In the genomic region with DNA sequence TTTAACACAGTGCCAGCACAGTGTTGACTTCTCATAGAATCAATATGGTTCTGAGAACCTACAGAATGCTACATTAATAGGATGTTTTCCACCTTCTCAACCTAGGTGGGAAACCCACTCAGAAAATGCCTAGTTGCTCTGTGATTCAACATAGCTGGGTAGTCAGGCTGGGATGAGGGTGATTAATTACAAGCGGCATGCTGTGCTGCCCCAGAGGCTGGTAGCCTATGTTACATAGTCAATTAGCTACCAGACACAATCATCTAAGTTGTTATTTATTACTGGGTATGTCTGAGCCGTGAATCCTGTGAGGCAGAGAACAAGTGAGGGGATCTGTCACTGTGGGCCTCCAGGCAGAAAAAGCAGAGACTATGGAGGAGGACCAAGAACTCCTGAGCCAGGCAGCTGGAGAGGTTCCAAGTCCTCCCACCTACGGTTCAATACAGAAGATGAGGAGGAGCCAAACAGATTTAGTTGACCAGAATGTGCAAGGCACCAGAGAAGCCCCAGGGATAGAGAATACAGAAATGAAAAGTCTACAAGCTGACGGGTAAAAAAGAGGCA, we compare ENCODE assay signal across 22 cellular contexts.
"Had no signal": no experiment of that assay in that cellular context is flagged by ENCODE, and none has a peak within 500 bp of the region (broad histone marks: within the 10 kb centered on the region; RNA-seq: fewer than 3 reads in every experiment).

No MANE protein-coding gene starts in this region.

- H3K36me3 ChIP-seq: heart right ventricle, thyroid gland had no signal

- ATAC-seq: heart right ventricle; left lobe of liver; naive thymus-derived CD4-positive, alpha-beta T cell; WTC11 had no signal

- H3K27ac ChIP-seq: epithelial cell of prostate, heart right ventricle, thyroid gland had no signal

- DNase-seq: activated CD4-positive, alpha-beta T cell treated with anti-CD3 and anti-CD28 coated beads, Interleukin-2, amount 50 U/mL, for 4 hours; activated CD8-positive, alpha-beta memory T cell treated with anti-CD3 and anti-CD28 coated beads for 24 hours; activated CD8-positive, alpha-beta memory T cell treated with anti-CD3 and anti-CD28 coated beads, Interleukin-2, amount 50 U/mL, for 4 hours; activated naive CD4-positive, alpha-beta T cell treated with Interleukin-2 at 50 U/mL for 16 hours; activated naive CD8-positive, alpha-beta T cell treated with anti-CD3 and anti-CD28 coated beads for 36 hours; activated T-cell treated with anti-CD3 and anti-CD28 coated beads, Interleukin-2, amount 50 U/mL, for 24 hours; cerebellar nuclear complex; cortex of kidney; endodermal cell; heart right ventricle; islet precursor cell; naive thymus-derived CD4-positive, alpha-beta T cell; occipital lobe; retina; stimulated activated CD4-positive, alpha-beta T cell treated with anti-CD3 and anti-CD28 coated beads, Interleukin-4, amount 100 ng/mL, for 1 hour; stimulated activated naive CD4-positive, alpha-beta T cell treated with Interleukin-2 at 50 U/mL for 16 hours; T-helper 9 cell; thyroid gland had no signal

- H3K4me1 ChIP-seq: heart right ventricle, thyroid gland had no signal

- H3K4me3 ChIP-seq: heart right ventricle, lung, thyroid gland had no signal

- H3K27me3 ChIP-seq: heart right ventricle, thyroid gland had no signal

- H3K9me3 ChIP-seq: heart right ventricle, thyroid gland had no signal
